ENCODE assay signal across 19 cellular contexts in the genomic region with DNA sequence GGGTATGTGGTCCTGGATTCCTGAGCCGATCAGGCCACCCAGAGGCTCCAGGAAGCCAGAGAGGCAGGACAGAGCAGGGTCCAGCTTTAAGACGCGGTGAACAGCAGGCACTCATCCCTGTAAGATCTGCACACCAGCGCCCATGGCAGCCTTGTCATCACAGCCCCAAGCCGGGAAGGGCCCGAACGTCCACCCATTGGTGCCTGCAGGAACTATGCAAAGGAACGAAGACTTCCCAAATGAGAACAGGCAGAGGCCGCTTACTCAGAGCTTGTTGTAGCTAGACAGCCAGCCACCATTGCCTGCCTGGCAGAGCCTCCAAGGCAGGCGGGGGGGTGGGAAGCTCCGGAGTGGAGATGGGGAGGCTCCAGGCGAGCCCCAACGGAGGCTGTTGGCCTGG. TPM values are rescaled to one million over a fixed set of nuclear protein-coding genes. Genes with fewer than 3 reads are reported as not detected.
"Had no signal": no experiment of that assay in that cellular context is flagged by ENCODE, and none has a peak within 500 bp of the region (broad histone marks: within the 10 kb centered on the region; RNA-seq: fewer than 3 reads in every experiment).

No MANE protein-coding gene starts in this region.

- H3K9me3 Mint-ChIP-seq: effector memory CD8-positive, alpha-beta T cell; memory B cell; natural killer cell treated with Interleukin-12 subunit alpha and Interleukin-12 subunit beta and Interleukin-15 and Interleukin-18, amount 100 ng/mL, for 72 hours; stimulated activated naive CD8-positive, alpha-beta T cell treated with anti-CD3 and anti-CD28 coated beads, Interleukin-15, Interleukin-2, amounts not matched to agents 100 ng/mL and 50 ng/mL, for 24 hours had no signal

- H3K4me3 Mint-ChIP-seq: effector memory CD8-positive, alpha-beta T cell; memory B cell; natural killer cell treated with Interleukin-12 subunit alpha and Interleukin-12 subunit beta and Interleukin-15 and Interleukin-18, amount 100 ng/mL, for 72 hours; stimulated activated memory B cell treated with anti-CD40 and anti-IgM and Interleukin-4, amounts not matched to agents 10 μg/mL and 1 μg/mL and 100 μg/mL, for 72 hours; stimulated activated naive CD8-positive, alpha-beta T cell treated with anti-CD3 and anti-CD28 coated beads, Interleukin-15, Interleukin-2, amounts not matched to agents 100 ng/mL and 50 ng/mL, for 24 hours had no signal

- FAIRE-seq: islet of Langerhans had no signal

- ATAC-seq: effector memory CD8-positive, alpha-beta T cell; gastrocnemius medialis; heart right ventricle; left lung; lower lobe of right lung; natural killer cell treated with Interleukin-12 subunit alpha and Interleukin-12 subunit beta and Interleukin-15 and Interleukin-18, amount 100 ng/mL, for 72 hours; sciatic nerve; stimulated activated memory B cell treated with anti-CD40 and anti-IgM and Interleukin-4, amounts not matched to agents 10 μg/mL and 1 μg/mL and 100 μg/mL, for 72 hours had no signal

- H3K4me1 Mint-ChIP-seq: memory B cell; stimulated activated memory B cell treated with anti-CD40 and anti-IgM and Interleukin-4, amounts not matched to agents 10 μg/mL and 1 μg/mL and 100 μg/mL, for 72 hours had no signal

- DNase-seq: effector memory CD8-positive, alpha-beta T cell; gastrocnemius medialis; lower lobe of right lung; spleen; stimulated activated CD4-positive, alpha-beta T cell treated with anti-CD3 and anti-CD28 coated beads, Interleukin-15, amount 100 ng/mL, for 24 hours; stimulated activated CD4-positive, alpha-beta T cell treated with anti-CD3 and anti-CD28 coated beads, Interleukin-1b, Interleukin-23, amount 100 ng/mL, for 48 hours; stimulated activated CD4-positive, alpha-beta T cell treated with anti-CD3 and anti-CD28 coated beads, Interleukin-4, amount 100 ng/mL, for 24 hours; trophoblast cell had no signal

- H3K36me3 ChIP-seq: esophagus muscularis mucosa, gastrocnemius medialis, heart right ventricle, left lung, lower lobe of right lung, spleen, thoracic aorta had no signal

- H3K36me3 Mint-ChIP-seq: memory B cell; natural killer cell treated with Interleukin-12 subunit alpha and Interleukin-12 subunit beta and Interleukin-15 and Interleukin-18, amount 100 ng/mL, for 72 hours; stimulated activated memory B cell treated with anti-CD40 and anti-IgM and Interleukin-4, amounts not matched to agents 10 μg/mL and 1 μg/mL and 100 μg/mL, for 72 hours had no signal

- H3K9me3 ChIP-seq: gastrocnemius medialis, thoracic aorta had no signal

- H3K27ac Mint-ChIP-seq: effector memory CD8-positive, alpha-beta T cell; memory B cell; natural killer cell treated with Interleukin-12 subunit alpha and Interleukin-12 subunit beta and Interleukin-15 and Interleukin-18, amount 100 ng/mL, for 72 hours; stimulated activated memory B cell treated with anti-CD40 and anti-IgM and Interleukin-4, amounts not matched to agents 10 μg/mL and 1 μg/mL and 100 μg/mL, for 72 hours; stimulated activated naive CD8-positive, alpha-beta T cell treated with anti-CD3 and anti-CD28 coated beads, Interleukin-15, Interleukin-2, amounts not matched to agents 100 ng/mL and 50 ng/mL, for 24 hours had no signal

- H3K27ac ChIP-seq: epithelial cell of prostate, gastrocnemius medialis, heart right ventricle, left lung, lower lobe of right lung, spleen, thoracic aorta had no signal

- H3K4me1 ChIP-seq: gastrocnemius medialis, heart right ventricle, left lung, lower lobe of right lung, spleen had no signal

- H3K4me3 ChIP-seq: esophagus muscularis mucosa, gastrocnemius medialis, heart right ventricle, left lung, lower lobe of right lung, spleen, thoracic aorta had no signal

RNA-seq across cellular contexts. Expression of gene ARHGEF16, which starts 12.1 kb away (rescaled TPM):
- total RNA-seq: natural killer cell treated with Interleukin-12 subunit alpha and Interleukin-12 subunit beta and Interleukin-15 and Interleukin-18, amount 100 ng/mL, for 72 hours had no signal
